Comparison of ENCODE assay signal across 7 cellular contexts in the genomic region with DNA sequence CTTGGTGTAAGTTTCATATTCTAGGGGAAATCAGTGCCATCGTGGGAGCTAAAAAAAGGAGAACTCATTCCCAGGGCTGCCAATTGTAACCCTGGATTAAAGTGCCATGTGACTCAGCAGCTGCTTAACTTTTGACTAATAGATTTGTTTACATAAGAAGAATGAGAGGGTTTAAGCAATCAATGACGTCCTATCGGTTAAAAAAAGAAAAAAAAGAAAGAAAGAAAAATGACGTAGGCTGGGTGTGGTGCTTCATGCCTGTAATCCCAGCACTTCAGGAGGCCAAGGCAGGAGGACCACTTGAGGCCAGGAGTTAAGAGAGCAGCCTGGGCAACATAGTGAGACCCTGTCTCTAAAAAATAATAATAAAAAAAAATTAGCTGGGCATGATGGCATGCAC.
DNase-seq lines count a peak whose midpoint lies in the region; ATAC-seq and TF ChIP-seq lines count a peak whose summit lies in the region.

No MANE protein-coding gene starts in this region.

- no peak overlapping the region for H3K27ac ChIP-seq in mesendoderm (ENCODE audit: low read depth, low read length)

- H3K4me2 ChIP-seq in mesendoderm (ENCODE audit: low read length), result no peak overlapping the region

- H3K56ac ChIP-seq in mesendoderm (ENCODE audit: low read length), result no peak overlapping the region

- H3K9ac ChIP-seq in mesendoderm (ENCODE audit: low read length), result no peak overlapping the region

- no peak overlapping the region for H3K4me3 ChIP-seq in epithelial cell of proximal tubule (ENCODE audit: low read depth, low read length)
- no peak overlapping the region for H3K4me3 ChIP-seq in mesendoderm (ENCODE audit: low read length)

- WGBS in mesendoderm (ENCODE audit: extremely low coverage, insufficient coverage, low lambda C conversion rate), result no CpG with 5 or more reads among the region's 4 CpGs

- DNase-seq in EH (ENCODE audit: low read depth) (peak; percentile 84), NCI-H69 (lab: John Stamatoyannopoulos, UW) (peak; percentile 64), epithelial cell of proximal tubule (ENCODE audit: low read depth) (peak; percentile 77), sciatic nerve (ENCODE audit: low spot score) (no peak), cerebellar nuclear complex (lab: John Stamatoyannopoulos, UW) (no peak), ACHN (no peak), mesendoderm (no peak)

- H4K5ac ChIP-seq in mesendoderm (ENCODE audit: low read length), result no peak overlapping the region

- no peak overlapping the region for H4K8ac ChIP-seq in mesendoderm (ENCODE audit: low read depth, low read length)

- peak; percentile 41 for ATAC-seq in sciatic nerve

- H2BK120ac ChIP-seq in mesendoderm (ENCODE audit: low read depth, low read length), result no peak overlapping the region

- no peak overlapping the region for H2AK5ac ChIP-seq in mesendoderm (ENCODE audit: low read length)

- no peak overlapping the region for H3K4ac ChIP-seq in mesendoderm (ENCODE audit: low read depth, low read length)

- H3K79me1 ChIP-seq in mesendoderm (ENCODE audit: low read length), result peaks cover 12% of the 10 kb centered on the region

- peaks cover 13% of the 10 kb centered on the region for H3K4me1 ChIP-seq in mesendoderm (ENCODE audit: control insufficient read depth, low read depth, low read length)

- H3K18ac ChIP-seq in mesendoderm (ENCODE audit: low read length), result no peak overlapping the region

- no peak for TF ChIP-seq CTCF in epithelial cell of proximal tubule (conservative IDR thresholded peaks at IDR 0.05; ENCODE audit: low read depth, low read length)

- intact Hi-C loops in sciatic nerve (cut with DNase I), result no loop called here

- no peak overlapping the region for H3K23ac ChIP-seq in mesendoderm (ENCODE audit: low read length)

- in situ Hi-C loops in ACHN (cut with HindIII; ENCODE audit: low pct_ligation_motif_present, low pct_unique_long_range_greater_than_20kb, low sequenced_read_pairs), result no loop called here

- H3K79me2 ChIP-seq in mesendoderm (ENCODE audit: control insufficient read depth, insufficient read depth, low read length), result peaks cover 24% of the 10 kb centered on the region

- no peak overlapping the region for H2BK15ac ChIP-seq in mesendoderm (replicated peaks; ENCODE audit: low read depth)

- no peaks in the 10 kb centered on the region for H3K27me3 ChIP-seq in mesendoderm (ENCODE audit: insufficient read depth, low read length, poor library complexity)

- H3K36me3 ChIP-seq in mesendoderm (ENCODE audit: control insufficient read depth, insufficient read depth, low read length), result no peaks in the 10 kb centered on the region

- no peak overlapping the region for H2BK5ac ChIP-seq in mesendoderm (ENCODE audit: low read length)

Comparison
In these comparisons a context has a peak if more than half of its experiments do, and no peak if none do; other contexts are left out.
1. DNase-seq: peak in EH (single experiment), NCI-H69 (single experiment) and epithelial cell of proximal tubule (single experiment); none in sciatic nerve (single experiment), cerebellar nuclear complex (0 of 2), ACHN (single experiment) and mesendoderm (single experiment).